ENCODE assay signal across 20 cellular contexts in genomic region chr11:86664930-86665329, GRCh38.
"Had no signal": no experiment of that assay in that cellular context is flagged by ENCODE, and none has a peak within 500 bp of the region (broad histone marks: within the 10 kb centered on the region; RNA-seq: fewer than 3 reads in every experiment).

No MANE protein-coding gene starts in this region.

- H3K4me3 ChIP-seq: lower lobe of right lung, prostate gland, right lobe of liver, spleen, suprapubic skin, upper lobe of left lung had no signal

- ATAC-seq: activated CD4-positive, CD25-positive, alpha-beta regulatory T cell treated with anti-CD3 and anti-CD28 coated beads, Interleukin-2, amount 50 U/mL, for 24 hours; left cardiac atrium; lower lobe of right lung; naive thymus-derived CD8-positive, alpha-beta T cell; right lobe of liver had no signal

- H3K27ac ChIP-seq: lower lobe of right lung, prostate gland, right lobe of liver, spleen, suprapubic skin, upper lobe of left lung had no signal

- H3K4me1 ChIP-seq: prostate gland, right lobe of liver, upper lobe of left lung had no signal

- H3K27ac Mint-ChIP-seq: activated naive CD8-positive, alpha-beta T cell; brain; naive thymus-derived CD8-positive, alpha-beta T cell had no signal

- DNase-seq: activated effector memory CD4-positive, alpha-beta T cell treated with Interleukin-2 at 50 U/mL for 16 hours; activated T-cell treated with anti-CD3 and anti-CD28 coated beads, Interleukin-2, amount 50 U/mL, for 1 hour; amygdala; dermis blood vessel endothelial cell; erythroblast; left cardiac atrium; lower lobe of right lung; naive thymus-derived CD8-positive, alpha-beta T cell; nucleus accumbens; right lobe of liver; spleen; stimulated activated CD4-positive, alpha-beta T cell treated with anti-CD3 and anti-CD28 coated beads, Interleukin-1b, Interleukin-23, amount 100 ng/mL, for 48 hours; stimulated activated naive CD4-positive, alpha-beta T cell; T-helper 2 cell; upper lobe of left lung had no signal

- H3K9me3 ChIP-seq: lower lobe of right lung, prostate gland, right lobe of liver, spleen, suprapubic skin, upper lobe of left lung had no signal

- H3K36me3 ChIP-seq: lower lobe of right lung, prostate gland, right lobe of liver, spleen, suprapubic skin, upper lobe of left lung had no signal

- H3K9me3 Mint-ChIP-seq: brain had no signal

- H3K36me3 Mint-ChIP-seq: activated naive CD8-positive, alpha-beta T cell; brain; naive thymus-derived CD8-positive, alpha-beta T cell had no signal

- H3K4me3 Mint-ChIP-seq: activated naive CD8-positive, alpha-beta T cell; brain; naive thymus-derived CD8-positive, alpha-beta T cell had no signal

- H3K4me1 Mint-ChIP-seq: naive thymus-derived CD8-positive, alpha-beta T cell had no signal

- H3K27me3 ChIP-seq: right lobe of liver, spleen, suprapubic skin, upper lobe of left lung had no signal
